Comparison of ENCODE assay signal across 8 cellular contexts in genomic region chr1:6392880-6393399, GRCh38. TPM values are rescaled to one million over a fixed set of nuclear protein-coding genes. Genes with fewer than 3 reads are reported as not detected.
DNase-seq lines count a peak whose midpoint lies in the region; ATAC-seq lines count a peak whose summit lies in the region.

No MANE protein-coding gene starts in this region.

- H3K9me3 ChIP-seq in iPS-18c (ENCODE audit: control insufficient read depth, insufficient read depth, low read length), result no peaks in the 10 kb centered on the region

- H3K36me3 Mint-ChIP-seq in activated CD4-positive, alpha-beta T cell treated with anti-CD3 and anti-CD28 coated beads for 36 hours (ENCODE audit: low read depth), result peaks cover 5% of the 10 kb centered on the region
- peaks cover 12% of the 10 kb centered on the region for H3K36me3 Mint-ChIP-seq in activated CD8-positive, alpha-beta T cell treated with anti-CD3 and anti-CD28 coated beads, Interleukin-2, amount 10 ng/mL, durations not matched to agents 7 days and 5 days (ENCODE audit: low read depth)

- H3K9me3 Mint-ChIP-seq in activated CD4-positive, alpha-beta T cell treated with anti-CD3 and anti-CD28 coated beads for 36 hours (ENCODE audit: low read depth), result no peaks in the 10 kb centered on the region
- no peaks in the 10 kb centered on the region for H3K9me3 Mint-ChIP-seq in activated CD8-positive, alpha-beta T cell treated with anti-CD3 and anti-CD28 coated beads, Interleukin-2, amount 10 ng/mL, durations not matched to agents 7 days and 5 days (ENCODE audit: insufficient read depth)

- H3K4me3 Mint-ChIP-seq in activated CD4-positive, alpha-beta T cell treated with anti-CD3 and anti-CD28 coated beads for 36 hours, result peak overlapping the region; percentile 83
- H3K4me3 Mint-ChIP-seq in activated CD8-positive, alpha-beta T cell treated with anti-CD3 and anti-CD28 coated beads, Interleukin-2, amount 10 ng/mL, durations not matched to agents 7 days and 5 days, result peak overlapping the region; percentile 82

- ATAC-seq in activated CD4-positive, alpha-beta T cell treated with anti-CD3 and anti-CD28 coated beads for 36 hours, result no peak
- ATAC-seq in HG03064 (IDR thresholded peaks at IDR 0.05; ENCODE audit: low read depth, unreplicated experiment), result peak; percentile 21
- ATAC-seq in activated CD8-positive, alpha-beta T cell treated with anti-CD3 and anti-CD28 coated beads, Interleukin-2, amount 10 ng/mL, durations not matched to agents 7 days and 5 days, result no peak

- no peak for DNase-seq in activated CD4-positive, alpha-beta T cell treated with anti-CD3 and anti-CD28 coated beads for 36 hours
- no peak for DNase-seq in activated CD4-positive, alpha-beta T cell treated with anti-CD3 and anti-CD28 coated beads, Interleukin-2, amount 50 U/mL, for 1 hour
- no peak for DNase-seq in activated CD8-positive, alpha-beta T cell treated with anti-CD3 and anti-CD28 coated beads, Interleukin-2, amount 10 ng/mL, durations not matched to agents 7 days and 5 days
- peak in 3 of 49 donors; percentile 45 to 72 (median 50) for DNase-seq in substantia nigra (lab: John Stamatoyannopoulos, UW)
- DNase-seq in SKM-1 (lab: John Stamatoyannopoulos, UW; ENCODE audit: unreplicated experiment), result no peak
- DNase-seq in cortex of kidney (lab: John Stamatoyannopoulos, UW), result no peak

- H3K4me3 ChIP-seq in iPS-18c (ENCODE audit: insufficient read depth, low read depth, low read length), result peak overlapping the region; percentile 74

- no peaks in the 10 kb centered on the region for H3K27me3 Mint-ChIP-seq in activated CD4-positive, alpha-beta T cell treated with anti-CD3 and anti-CD28 coated beads for 36 hours
- H3K27me3 Mint-ChIP-seq in activated CD8-positive, alpha-beta T cell treated with anti-CD3 and anti-CD28 coated beads, Interleukin-2, amount 10 ng/mL, durations not matched to agents 7 days and 5 days (ENCODE audit: low read depth), result peaks cover 2% of the 10 kb centered on the region

- peak overlapping the region; percentile 77 for H3K27ac Mint-ChIP-seq in activated CD4-positive, alpha-beta T cell treated with anti-CD3 and anti-CD28 coated beads for 36 hours
- peak overlapping the region; percentile 94 for H3K27ac Mint-ChIP-seq in activated CD8-positive, alpha-beta T cell treated with anti-CD3 and anti-CD28 coated beads, Interleukin-2, amount 10 ng/mL, durations not matched to agents 7 days and 5 days

- POLR2A ChIA-PET in activated CD4-positive, alpha-beta T cell treated with anti-CD3 and anti-CD28 coated beads for 36 hours (lab: Charles Lee), result interaction anchor here (1.0 to 1.7 kb wide), 2 partner anchors 9 to 34 kb away, joined by 4 read pairs; no protein-coding TSS in a partner anchor
- POLR2A ChIA-PET in activated CD8-positive, alpha-beta T cell treated with anti-CD3 and anti-CD28 coated beads, Interleukin-2, amount 10 ng/mL, durations not matched to agents 7 days and 5 days (lab: Charles Lee), result interaction anchor here (0.6 to 4.5 kb wide), 6 partner anchors 9 to 97 kb away, joined by 3 to 40 read pairs (median 4); no protein-coding TSS in a partner anchor

- H3K27ac ChIP-seq in substantia nigra (ENCODE audit: low read depth, low read length, poor library complexity, severe bottlenecking), result peak overlapping the region; percentile 49

- H3K4me1 Mint-ChIP-seq in activated CD4-positive, alpha-beta T cell treated with anti-CD3 and anti-CD28 coated beads for 36 hours, result peaks cover 28% of the 10 kb centered on the region
- H3K4me1 Mint-ChIP-seq in activated CD8-positive, alpha-beta T cell treated with anti-CD3 and anti-CD28 coated beads, Interleukin-2, amount 10 ng/mL, durations not matched to agents 7 days and 5 days (ENCODE audit: low read depth), result peaks cover 43% of the 10 kb centered on the region

- intact Hi-C loops in activated CD4-positive, alpha-beta T cell treated with anti-CD3 and anti-CD28 coated beads for 36 hours (cut with DNase I, micrococcal nuclease), result loop anchor here (1.0 to 2.0 kb wide), 18 partner anchors 28 to 401 kb away; partner anchors contain the start of genes CAMTA1 (in 1 of the 2), DNAJC11 (in 1 of the 2), NOL9 (in 1 of the 2) and NPHP4 (in 1 of the 2)

- CTCF ChIA-PET in activated CD4-positive, alpha-beta T cell treated with anti-CD3 and anti-CD28 coated beads for 36 hours (lab: Charles Lee), result interaction anchor here (1.9 to 4.4 kb wide), 3 partner anchors 28 to 146 kb away, joined by 7 to 16 read pairs (median 9); no protein-coding TSS in a partner anchor
- CTCF ChIA-PET in activated CD8-positive, alpha-beta T cell treated with anti-CD3 and anti-CD28 coated beads, Interleukin-2, amount 10 ng/mL, durations not matched to agents 7 days and 5 days (lab: Charles Lee), result interaction anchor here (1.2 to 9.4 kb wide), 11 partner anchors 9 to 208 kb away, joined by 3 to 100 read pairs (median 12); no protein-coding TSS in a partner anchor

RNA-seq across cellular contexts. Expression of gene ACOT7, which starts 0.6 kb away (rescaled TPM):
- total RNA-seq in activated CD4-positive, alpha-beta T cell treated with anti-CD3 and anti-CD28 coated beads for 36 hours, result 10 to 100 TPM; 93.8 to 99.2 TPM
- 100 to 1,000 TPM in 1 of 2 experiments, 10 to 100 TPM in 1; 97.0 to 102 TPM for total RNA-seq in activated CD8-positive, alpha-beta T cell treated with anti-CD3 and anti-CD28 coated beads, Interleukin-2, amount 10 ng/mL, durations not matched to agents 7 days and 5 days

RNA-seq across cellular contexts. Expression of gene HES2, which starts 26.8 kb away (rescaled TPM):
- under 1 TPM in 1 of 2 experiments, not detected in 1; 0.05 TPM for total RNA-seq in activated CD4-positive, alpha-beta T cell treated with anti-CD3 and anti-CD28 coated beads for 36 hours
- under 1 TPM; 0.05 to 0.45 TPM for total RNA-seq in activated CD8-positive, alpha-beta T cell treated with anti-CD3 and anti-CD28 coated beads, Interleukin-2, amount 10 ng/mL, durations not matched to agents 7 days and 5 days

RNA-seq across cellular contexts. Expression of gene ESPN, which starts 31.6 kb away (rescaled TPM):
- under 1 TPM; 0.14 to 0.55 TPM for total RNA-seq in activated CD4-positive, alpha-beta T cell treated with anti-CD3 and anti-CD28 coated beads for 36 hours
- total RNA-seq in activated CD8-positive, alpha-beta T cell treated with anti-CD3 and anti-CD28 coated beads, Interleukin-2, amount 10 ng/mL, durations not matched to agents 7 days and 5 days, result 1 to 10 TPM in 1 of 2 experiments, under 1 TPM in 1; 0.61 to 1.0 TPM
